In genomic region chr1:234961468-234962339, GRCh38 we compare ENCODE assay signal across 8 cellular contexts.
DNase-seq lines count a peak whose midpoint lies in the region; ATAC-seq and TF ChIP-seq lines count a peak whose summit lies in the region.

No MANE protein-coding gene starts in this region.

- H3K36me3 Mint-ChIP-seq in glutamatergic neuron (ENCODE audit: unreplicated experiment) = no peaks in the 10 kb centered on the region

- DNase-seq in GF-D8 (lab: John Stamatoyannopoulos, UW) (peak; percentile 97), glutamatergic neuron (no peak), NCI-H146 (lab: John Stamatoyannopoulos, UW) (no peak), activated gamma-delta T cell treated with Interleukin-2 at 50 U/mL for 16 hours (no peak)
- no peak for DNase-seq in effector CD4-positive, alpha-beta T cell

- H3K4me3 Mint-ChIP-seq in glutamatergic neuron (ENCODE audit: unreplicated experiment) = no peak overlapping the region

- peak; percentile 16 for ATAC-seq in HG02973 (IDR thresholded peaks at IDR 0.05; ENCODE audit: unreplicated experiment)

- peak overlapping the region; percentile 14 for H3K27ac Mint-ChIP-seq in glutamatergic neuron (ENCODE audit: unreplicated experiment)

- TF ChIP-seq CTCF in VCaP (conservative IDR thresholded peaks at IDR 0.05) (no peak), glutamatergic neuron (IDR thresholded peaks at IDR 0.05; ENCODE audit: partially characterized antibody, unreplicated experiment) (no peak)

- H3K27ac ChIP-seq in VCaP (peak overlapping the region; percentile 98), skin epidermis (peak overlapping the region in 20 of 21 experiments; percentile 14 to 94 (median 80))

- peaks cover 40% of the 10 kb centered on the region for H3K4me1 Mint-ChIP-seq in glutamatergic neuron (ENCODE audit: low read depth, unreplicated experiment)

- H3K9me3 Mint-ChIP-seq in glutamatergic neuron (ENCODE audit: unreplicated experiment) = peaks cover 10% of the 10 kb centered on the region

- no peak overlapping the region for H3K4me3 ChIP-seq in skin epidermis

- peaks cover 10% of the 10 kb centered on the region for H3K27me3 Mint-ChIP-seq in glutamatergic neuron (ENCODE audit: unreplicated experiment)
